Comparison of ENCODE assay signal across 7 cellular contexts in the genomic region with DNA sequence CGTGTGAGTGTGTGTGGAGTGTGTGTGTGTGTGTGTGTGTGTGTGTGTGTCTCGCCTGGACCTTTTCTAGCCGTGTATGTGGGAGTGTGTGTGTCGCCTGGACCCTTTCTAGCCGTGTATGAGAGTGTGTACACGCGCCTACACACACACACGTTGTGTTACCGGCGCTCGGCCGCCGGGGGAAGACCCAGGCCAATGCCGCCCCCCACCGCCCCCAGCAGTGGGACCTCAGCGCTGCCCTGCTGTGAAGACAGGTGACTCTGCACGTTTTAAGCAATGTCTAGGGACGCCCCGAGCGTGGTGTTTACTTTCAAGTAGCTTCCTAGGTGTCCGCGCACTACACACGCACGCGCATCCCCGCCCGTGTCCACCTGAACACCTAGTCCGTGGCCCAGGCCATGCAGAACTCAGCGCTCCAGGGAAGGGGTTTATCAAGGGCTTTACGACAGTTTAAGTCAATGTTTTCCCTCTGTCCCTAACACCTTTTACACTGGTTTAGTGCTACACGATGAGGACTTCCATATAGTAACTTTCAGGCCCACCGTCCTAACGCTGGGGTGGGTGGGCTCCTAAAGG. TPM values are rescaled to one million over a fixed set of nuclear protein-coding genes. Genes with fewer than 3 reads are reported as not detected.
DNase-seq lines count a peak whose midpoint lies in the region; ATAC-seq and TF ChIP-seq lines count a peak whose summit lies in the region.

No MANE protein-coding gene starts in this region.

- peaks cover 3 to 6% of the 10 kb centered on the region in 2 donors for H3K4me1 ChIP-seq in ascending aorta
- peaks cover 4% of the 10 kb centered on the region for H3K4me1 ChIP-seq in iPS-15b (ENCODE audit: control insufficient read depth, insufficient read depth, low read length)
- peaks cover 13% of the 10 kb centered on the region for H3K4me1 ChIP-seq in smooth muscle cell (ENCODE audit: low read depth)

- no peaks in the 10 kb centered on the region for H3K36me3 ChIP-seq in ascending aorta
- no peaks in the 10 kb centered on the region for H3K36me3 ChIP-seq in iPS-15b (ENCODE audit: control insufficient read depth, insufficient read depth, low read length)
- no peaks in the 10 kb centered on the region for H3K36me3 ChIP-seq in smooth muscle cell (ENCODE audit: low read depth)

- no peak overlapping the region for H2AFZ ChIP-seq in smooth muscle cell (ENCODE audit: low read depth)

- H3K27me3 ChIP-seq in ascending aorta = no peaks in the 10 kb centered on the region
- H3K27me3 ChIP-seq in iPS-15b (ENCODE audit: control insufficient read depth, insufficient read depth, low read length) = peaks cover 39% of the 10 kb centered on the region
- H3K27me3 ChIP-seq in smooth muscle cell (ENCODE audit: low read depth) = peaks cover 37% of the 10 kb centered on the region

- H3K9ac ChIP-seq in iPS-15b (ENCODE audit: low read depth, low read length) (no peak overlapping the region), smooth muscle cell (ENCODE audit: low read depth) (no peak overlapping the region)

- ATAC-seq in GM18909 (IDR thresholded peaks at IDR 0.05; ENCODE audit: poor library complexity, unreplicated experiment) (peak; percentile 14), HG03460 (IDR thresholded peaks at IDR 0.05; ENCODE audit: unreplicated experiment) (peak; percentile 13)

- H3K9me3 ChIP-seq in ascending aorta = no peaks in the 10 kb centered on the region
- no peaks in the 10 kb centered on the region for H3K9me3 ChIP-seq in iPS-15b (ENCODE audit: control insufficient read depth, insufficient read depth, low read length)
- no peaks in the 10 kb centered on the region for H3K9me3 ChIP-seq in smooth muscle cell (replicated peaks; ENCODE audit: low read depth)

- peak overlapping the region; percentile 81 for H3K4me2 ChIP-seq in smooth muscle cell

- TF ChIP-seq CTCF in ascending aorta (IDR thresholded peaks at IDR 0.05) (no peak), smooth muscle cell (IDR thresholded peaks at IDR 0.05; ENCODE audit: borderline replicate concordance, insufficient read depth, poor library complexity, severe bottlenecking) (no peak)

- DNase-seq in SHP77 (lab: John Stamatoyannopoulos, UW) (peak; percentile 32 to 57), ascending aorta (ENCODE audit: low spot score in 2 of 2) (peak; percentile 19 to 77), smooth muscle cell (lab: John Stamatoyannopoulos, UW; ENCODE audit: unreplicated experiment) (no peak), T1000 (lab: John Stamatoyannopoulos, UW) (no peak)

- intact Hi-C loops in ascending aorta (cut with DNase I) = loop anchor here (1.0 to 10.0 kb wide), 4 partner anchors 46 to 606 kb away; a partner anchor contains a TSS

- no peaks in the 10 kb centered on the region for H4K20me1 ChIP-seq in smooth muscle cell (ENCODE audit: low read depth)

- peaks cover 5% of the 10 kb centered on the region for H3F3A ChIP-seq in smooth muscle cell (ENCODE audit: low read depth)

- WGBS in smooth muscle cell (ENCODE audit: low lambda C conversion rate) = 14% methylated on average over 32 of the region's 33 CpGs

- H3K27ac ChIP-seq in ascending aorta (peak overlapping the region; percentile 87 to 95), smooth muscle cell (ENCODE audit: low read depth) (no peak overlapping the region)

- H3K79me2 ChIP-seq in smooth muscle cell (ENCODE audit: low read depth) = no peaks in the 10 kb centered on the region

- H3K4me3 ChIP-seq in ascending aorta (peak overlapping the region; percentile 54 to 68), iPS-15b (ENCODE audit: low read depth, low read length) (peak overlapping the region; percentile 62), smooth muscle cell (peak overlapping the region; percentile 77)

RNA-seq across cellular contexts. Expression of a gene that starts 1.2 kb away (rescaled TPM):
- total RNA-seq in ascending aorta = 20.5 TPM
- 0.85 and 0.94 TPM in 2 replicates for total RNA-seq in smooth muscle cell
- polyA plus RNA-seq in smooth muscle cell = 0.50 TPM in 1 of 2 replicates, not detected in the other

RNA-seq across cellular contexts. Expression of a gene that starts 46.2 kb away (rescaled TPM):
- total RNA-seq in ascending aorta (208 TPM), smooth muscle cell (33.3 and 34.5 TPM in 2 replicates)
- 39.2 and 47.4 TPM in 2 replicates for polyA plus RNA-seq in smooth muscle cell

Comparison
In these comparisons a context has a peak if more than half of its experiments do, and no peak if none do; other contexts are left out.
1. DNase-seq: peak in SHP77 (2 of 2) and ascending aorta (2 of 2); none in smooth muscle cell (single experiment) and T1000 (single experiment).
2. RNA of a gene that starts 1.2 kb away (total RNA-seq): 20.5 TPM in ascending aorta (single experiment); 0.85 to 0.94 TPM in smooth muscle cell; every median in the first group is over 10 times any median in the second.
3. Peak in every context shown above with its lines, with median percentiles within 50 percentile points of each other: H3K4me3 ChIP-seq.